1 cellular context compared by ENCODE assay signal in genomic region chr13:114007566-114007965, GRCh38.
TF ChIP-seq lines count a peak whose summit lies in the region.

No MANE protein-coding gene starts in this region.

TF ChIP-seq in HepG2, 621 proteins besides CTCF, POLR2A, EP300 and RAD21 (continued from another document):
- TF ChIP-seq BRF2 (CRISPR knock-in tag; IDR thresholded peaks at IDR 0.05) (no peak), NCOA5 (CRISPR knock-in tag; IDR thresholded peaks at IDR 0.05) (no peak), FOXM1 (CRISPR knock-in tag; IDR thresholded peaks at IDR 0.05) (no peak), ZNF253 (CRISPR knock-in tag; IDR thresholded peaks at IDR 0.05; ENCODE audit: borderline replicate concordance) (no peak), ZNF614 (CRISPR knock-in tag; IDR thresholded peaks at IDR 0.05; ENCODE audit: borderline replicate concordance) (no peak), ZNF224 (CRISPR knock-in tag; IDR thresholded peaks at IDR 0.05) (no peak), HNF1A (IDR thresholded peaks at IDR 0.05; ENCODE audit: low read depth) (no peak), HNF1A (CRISPR knock-in tag; IDR thresholded peaks at IDR 0.05; ENCODE audit: borderline replicate concordance) (no peak), ELK4 (CRISPR knock-in tag; IDR thresholded peaks at IDR 0.05; ENCODE audit: borderline replicate concordance) (no peak)
